4 cellular contexts compared by ENCODE assay signal in genomic region chr11:45106006-45106405, GRCh38.
"Had no signal": no experiment of that assay in that cellular context is flagged by ENCODE, and none has a peak within 500 bp of the region (broad histone marks: within the 10 kb centered on the region; RNA-seq: fewer than 3 reads in every experiment).

No MANE protein-coding gene starts in this region.

- H3K27ac ChIP-seq: transverse colon had no signal

- H3K4me3 ChIP-seq: transverse colon had no signal

- H3K36me3 Mint-ChIP-seq: activated naive CD8-positive, alpha-beta T cell had no signal

- H3K4me1 Mint-ChIP-seq: nephron had no signal

- H3K4me3 Mint-ChIP-seq: activated naive CD8-positive, alpha-beta T cell; nephron had no signal

- H3K9me3 ChIP-seq: transverse colon had no signal

- H3K36me3 ChIP-seq: transverse colon had no signal

- H3K27ac Mint-ChIP-seq: activated naive CD8-positive, alpha-beta T cell; nephron had no signal

- DNase-seq: kidney glomerular epithelial cell had no signal

- H3K9me3 Mint-ChIP-seq: nephron had no signal
